ENCODE assay signal across 15 cellular contexts in genomic region chr12:5556033-5556614, GRCh38.
DNase-seq lines count a peak whose midpoint lies in the region; ATAC-seq and TF ChIP-seq lines count a peak whose summit lies in the region.
"Had no signal": no experiment of that assay in that cellular context is flagged by ENCODE, and none has a peak within 500 bp of the region (broad histone marks: within the 10 kb centered on the region; RNA-seq: fewer than 3 reads in every experiment).

No MANE protein-coding gene starts in this region.

- 93 to 94% methylated on average over 13 of the region's 13 CpGs for WGBS in sigmoid colon, 2 donors

- no peak overlapping the region for H3K4me3 Mint-ChIP-seq in activated naive CD8-positive, alpha-beta T cell treated with anti-CD3 and anti-CD28 coated beads for 36 hours
- H3K4me3 Mint-ChIP-seq in neural crest cell: no peak overlapping the region
- H3K4me3 Mint-ChIP-seq: B cell; T-helper 2 cell treated with Interferon-gamma antibody and Interleukin-4, amounts not matched to agents 5 μg/mL and 100 μg/mL, for 36 hours had no signal

- TF ChIP-seq EP300 in sigmoid colon (IDR thresholded peaks at IDR 0.05): no peak

- H3K4me3 ChIP-seq in HEK293 (ENCODE audit: low read depth, low read length) (no peak overlapping the region), sigmoid colon (no peak overlapping the region)

- H3K27me3 ChIP-seq in sigmoid colon: peaks cover 0 to 6% (median 0%) of the 10 kb centered on the region in 3 donors

- CTCF ChIA-PET in HEK293 (lab: Yijun Ruan, JAX): interaction anchor here (0.5 to 1.4 kb wide), 8 partner anchors 11 to 330 kb away, joined by 3 to 5 read pairs (median 3); partner anchors contain the start of gene NTF3

- ATAC-seq in activated CD4-positive, CD25-positive, alpha-beta regulatory T cell treated with anti-CD3 and anti-CD28 coated beads, Interleukin-2, amount 50 U/mL, for 24 hours: no peak

- no peak overlapping the region for H3K27ac Mint-ChIP-seq in activated naive CD8-positive, alpha-beta T cell treated with anti-CD3 and anti-CD28 coated beads for 36 hours
- H3K27ac Mint-ChIP-seq in neural crest cell (ENCODE audit: unreplicated experiment): no peak overlapping the region
- H3K27ac Mint-ChIP-seq: B cell; T-helper 2 cell treated with Interferon-gamma antibody and Interleukin-4, amounts not matched to agents 5 μg/mL and 100 μg/mL, for 36 hours had no signal

- intact Hi-C loops in sigmoid colon (cut with DNase I): no loop called here

- H3K4me1 ChIP-seq in HEK293 (ENCODE audit: control insufficient read depth, insufficient read depth, low read length) (no peaks in the 10 kb centered on the region; the same call in 1 of the 2 replicates), sigmoid colon (no peaks in the 10 kb centered on the region)
- H3K4me1 ChIP-seq: parathyroid adenoma had no signal

- peak; percentile 33 for DNase-seq in activated CD4-positive, CD25-positive, alpha-beta regulatory T cell treated with anti-CD3 and anti-CD28 coated beads, Interleukin-2, amount 50 U/mL, for 72 hours
- DNase-seq in activated naive CD8-positive, alpha-beta T cell treated with anti-CD3 and anti-CD28 coated beads for 36 hours: peak; percentile 4
- DNase-seq in neural crest cell (ENCODE audit: low read depth, low spot score): peak; percentile 18
- no peak for DNase-seq in HPDE6-E6E7 (ENCODE audit: extremely low spot score)
- no peak for DNase-seq in sigmoid colon
- no peak for DNase-seq in activated gamma-delta T cell treated with Interleukin-2 at 50 U/mL for 16 hours
- DNase-seq: aorta; hippocampal formation; NCI-H1694; stimulated activated naive CD4-positive, alpha-beta T cell had no signal

- H3K36me3 ChIP-seq in HEK293 (ENCODE audit: control insufficient read depth in 2 of 2, insufficient read depth in 1 of 2, low read length in 2 of 2): no peaks in the 10 kb centered on the region
- H3K36me3 ChIP-seq in sigmoid colon: no peaks in the 10 kb centered on the region

- POLR2A ChIA-PET in HEK293 (lab: Yijun Ruan, JAX): no interaction called here

- TF ChIP-seq CTCF in HEK293 (tag by site-specific recombination; IDR thresholded peaks at IDR 0.05) (no peak), neural crest cell (conservative IDR thresholded peaks at IDR 0.05) (peak; percentile 59), sigmoid colon (IDR thresholded peaks at IDR 0.05) (no peak)

- no peak overlapping the region for H3K27ac ChIP-seq in HEK293 (ENCODE audit: extremely low read depth, low read depth, low read length)
- no peak overlapping the region for H3K27ac ChIP-seq in sigmoid colon
- H3K27ac ChIP-seq: parathyroid adenoma had no signal

- H3K9me3 Mint-ChIP-seq in activated naive CD8-positive, alpha-beta T cell treated with anti-CD3 and anti-CD28 coated beads for 36 hours: no peaks in the 10 kb centered on the region
- H3K9me3 Mint-ChIP-seq in neural crest cell: peaks cover 8% of the 10 kb centered on the region
- H3K9me3 Mint-ChIP-seq: T-helper 2 cell treated with Interferon-gamma antibody and Interleukin-4, amounts not matched to agents 5 μg/mL and 100 μg/mL, for 36 hours had no signal

- H3K4me1 Mint-ChIP-seq in activated naive CD8-positive, alpha-beta T cell treated with anti-CD3 and anti-CD28 coated beads for 36 hours: no peaks in the 10 kb centered on the region
- no peaks in the 10 kb centered on the region for H3K4me1 Mint-ChIP-seq in neural crest cell
- H3K4me1 Mint-ChIP-seq: B cell had no signal

- no peak for TF ChIP-seq POLR2A in sigmoid colon (IDR thresholded peaks at IDR 0.05)

- H3K36me3 Mint-ChIP-seq in activated naive CD8-positive, alpha-beta T cell treated with anti-CD3 and anti-CD28 coated beads for 36 hours: no peaks in the 10 kb centered on the region
- H3K36me3 Mint-ChIP-seq in neural crest cell (ENCODE audit: low read depth): no peaks in the 10 kb centered on the region

- H3K27me3 Mint-ChIP-seq in activated naive CD8-positive, alpha-beta T cell treated with anti-CD3 and anti-CD28 coated beads for 36 hours: peaks cover 11% of the 10 kb centered on the region
- peaks cover 4% of the 10 kb centered on the region for H3K27me3 Mint-ChIP-seq in neural crest cell (ENCODE audit: low read depth)

- H3K9me3 ChIP-seq in HEK293 (ENCODE audit: control insufficient read depth, insufficient read depth, low read depth, low read length) (no peaks in the 10 kb centered on the region), sigmoid colon (no peaks in the 10 kb centered on the region)

TF ChIP-seq in HEK293, 187 proteins besides CTCF, POLR2A, EP300 and RAD21:
- TF ChIP-seq ZNF658 (tag by site-specific recombination; IDR thresholded peaks at IDR 0.05) (no peak), SCRT2 (tag by site-specific recombination; IDR thresholded peaks at IDR 0.05) (peak; percentile 29; the same call in 1 of the 2 replicates)

Comparison
In these comparisons a context has a peak if more than half of its experiments do, and no peak if none do; other contexts are left out.
1. DNase-seq: peak in activated CD4-positive, CD25-positive, alpha-beta regulatory T cell treated with anti-CD3 and anti-CD28 coated beads, Interleukin-2, amount 50 U/mL, for 72 hours (single experiment), activated naive CD8-positive, alpha-beta T cell treated with anti-CD3 and anti-CD28 coated beads for 36 hours (single experiment) and neural crest cell (single experiment); none in HPDE6-E6E7 (single experiment), sigmoid colon (single experiment) and activated gamma-delta T cell treated with Interleukin-2 at 50 U/mL for 16 hours (single experiment).